23 cellular contexts compared by ENCODE assay signal in the genomic region with DNA sequence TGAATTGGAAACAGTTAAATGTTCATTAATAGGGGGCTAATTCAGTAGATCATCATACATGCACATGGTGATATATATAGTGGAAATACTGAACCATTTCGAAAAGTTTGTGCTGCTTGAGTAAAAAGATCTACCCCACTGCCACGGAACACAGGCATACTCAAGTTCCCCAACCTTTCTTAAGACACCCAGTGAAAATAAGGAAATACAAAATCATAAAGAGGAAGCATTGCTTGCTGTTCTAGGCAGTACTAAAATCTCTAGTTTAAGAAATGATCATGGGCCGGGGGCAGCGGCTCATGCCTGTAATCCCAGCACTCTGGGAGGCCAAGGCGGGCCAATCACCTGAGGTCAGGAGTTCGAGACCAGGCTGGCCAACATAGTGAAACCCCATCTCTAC. TPM values are rescaled to one million over a fixed set of nuclear protein-coding genes. Genes with fewer than 3 reads are reported as not detected.
A peak's percentile ranks its signal among the peaks of the same experiment; 100 is the strongest.
DNase-seq lines count a peak whose midpoint lies in the region; ATAC-seq and TF ChIP-seq lines count a peak whose summit lies in the region.
"Had no signal": no experiment of that assay in that cellular context is flagged by ENCODE, and none has a peak within 500 bp of the region (broad histone marks: within the 10 kb centered on the region; RNA-seq: fewer than 3 reads in every experiment).

No MANE protein-coding gene starts in this region.

- DNase-seq in Kasumi-1 (lab: John Stamatoyannopoulos, UW), result peak; percentile 7 to 14
- DNase-seq in NOMO-1 treated with dmso at 0.1 percent for 144 hours (lab: John Stamatoyannopoulos, UW; ENCODE audit: unreplicated experiment), result peak; percentile 87
- no peak for DNase-seq in activated B cell treated with CpG ODN at 0.5 μM for 24 hours
- no peak for DNase-seq in stimulated activated naive B cell treated with anti-CD40 and anti-IgM and Interleukin-4, amounts not matched to agents 10 μg/mL and 1 μg/mL and 100 μg/mL, for 72 hours
- DNase-seq in stimulated activated naive CD8-positive, alpha-beta T cell treated with anti-CD3 and anti-CD28 coated beads, Interleukin-15, amount 100 ng/mL, for 72 hours, result no peak
- DNase-seq: activated CD4-positive, alpha-beta T cell treated with anti-CD3 and anti-CD28 coated beads, Interleukin-2, amount 50 U/mL, for 4 hours; activated naive CD4-positive, alpha-beta T cell treated with anti-CD3 and anti-CD28 coated beads, Interleukin-2, amount 10 ng/mL, durations not matched to agents 7 days and 5 days; CD8-positive, alpha-beta memory T cell; cerebellar nuclear complex; dorsolateral prefrontal cortex; GOT3; HFFc6; NCI-H1105; NCI-H1930; NCI-H526 treated with DMSO at 0.1 percent for 48 hours; ovary; stimulated activated CD4-positive, alpha-beta T cell treated with anti-CD3 and anti-CD28 coated beads, Interleukin-2, amount 100 ng/mL, for 24 hours; T1000 had no signal

- POLR2A ChIA-PET in activated B cell treated with CpG ODN at 0.5 μM for 24 hours (lab: Charles Lee), result no interaction called here

- intact Hi-C loops in activated B cell treated with CpG ODN at 0.5 μM for 24 hours (cut with micrococcal nuclease), result no loop called here

- ATAC-seq in activated B cell treated with CpG ODN at 0.5 μM for 24 hours (ENCODE audit: low read depth) (peak; percentile 62), GM19035 (IDR thresholded peaks at IDR 0.05; ENCODE audit: unreplicated experiment) (no peak)
- peak; percentile 64 for ATAC-seq in stimulated activated naive B cell treated with anti-CD40 and anti-IgM and Interleukin-4, amounts not matched to agents 10 μg/mL and 1 μg/mL and 100 μg/mL, for 72 hours (replicated peaks)
- ATAC-seq in activated T-helper 17 cell treated with anti-CD3 and anti-CD28 coated beads, Interleukin-2, amount 50 U/mL, for 72 hours (replicated peaks), result no peak
- ATAC-seq in stimulated activated naive CD8-positive, alpha-beta T cell treated with anti-CD3 and anti-CD28 coated beads, Interleukin-15, amount 100 ng/mL, for 72 hours, result no peak
- ATAC-seq: gastroesophageal sphincter had no signal

- peak overlapping the region; percentile 15 for H3K4me3 Mint-ChIP-seq in activated B cell treated with CpG ODN at 0.5 μM for 24 hours
- H3K4me3 Mint-ChIP-seq in stimulated activated naive B cell treated with anti-CD40 and anti-IgM and Interleukin-4, amounts not matched to agents 10 μg/mL and 1 μg/mL and 100 μg/mL, for 72 hours, result peak overlapping the region; percentile 60 to 77
- H3K4me3 Mint-ChIP-seq in activated T-helper 17 cell treated with anti-CD3 and anti-CD28 coated beads, Interleukin-2, amount 50 U/mL, for 72 hours, result no peak overlapping the region
- no peak overlapping the region for H3K4me3 Mint-ChIP-seq in stimulated activated naive CD8-positive, alpha-beta T cell treated with anti-CD3 and anti-CD28 coated beads, Interleukin-15, amount 100 ng/mL, for 72 hours
- H3K4me3 Mint-ChIP-seq: activated naive CD4-positive, alpha-beta T cell treated with anti-CD3 and anti-CD28 coated beads, Interleukin-2, amount 10 ng/mL, durations not matched to agents 7 days and 5 days; brain; CD8-positive, alpha-beta memory T cell; HFFc6; nephron had no signal

- H3K27ac Mint-ChIP-seq in activated B cell treated with CpG ODN at 0.5 μM for 24 hours, result no peak overlapping the region
- peak overlapping the region; percentile 80 for H3K27ac Mint-ChIP-seq in stimulated activated naive B cell treated with anti-CD40 and anti-IgM and Interleukin-4, amounts not matched to agents 10 μg/mL and 1 μg/mL and 100 μg/mL, for 72 hours
- no peak overlapping the region for H3K27ac Mint-ChIP-seq in activated T-helper 17 cell treated with anti-CD3 and anti-CD28 coated beads, Interleukin-2, amount 50 U/mL, for 72 hours
- H3K27ac Mint-ChIP-seq in stimulated activated naive CD8-positive, alpha-beta T cell treated with anti-CD3 and anti-CD28 coated beads, Interleukin-15, amount 100 ng/mL, for 72 hours, result no peak overlapping the region
- H3K27ac Mint-ChIP-seq: activated naive CD4-positive, alpha-beta T cell treated with anti-CD3 and anti-CD28 coated beads, Interleukin-2, amount 10 ng/mL, durations not matched to agents 7 days and 5 days; brain; CD8-positive, alpha-beta memory T cell; HFFc6; nephron had no signal

- no peak for TF ChIP-seq CTCF in activated B cell treated with CpG ODN at 0.5 μM for 24 hours (IDR thresholded peaks at IDR 0.05)

- peaks cover 14% of the 10 kb centered on the region for H3K27me3 Mint-ChIP-seq in activated B cell treated with CpG ODN at 0.5 μM for 24 hours
- peaks cover 9 to 12% of the 10 kb centered on the region in 2 donors for H3K27me3 Mint-ChIP-seq in stimulated activated naive B cell treated with anti-CD40 and anti-IgM and Interleukin-4, amounts not matched to agents 10 μg/mL and 1 μg/mL and 100 μg/mL, for 72 hours
- H3K27me3 Mint-ChIP-seq in activated T-helper 17 cell treated with anti-CD3 and anti-CD28 coated beads, Interleukin-2, amount 50 U/mL, for 72 hours, result peaks cover 37% of the 10 kb centered on the region
- H3K27me3 Mint-ChIP-seq in stimulated activated naive CD8-positive, alpha-beta T cell treated with anti-CD3 and anti-CD28 coated beads, Interleukin-15, amount 100 ng/mL, for 72 hours, result peaks cover 72% of the 10 kb centered on the region

- CTCF ChIA-PET in activated B cell treated with CpG ODN at 0.5 μM for 24 hours (lab: Charles Lee), result no interaction called here

- peaks cover 24% of the 10 kb centered on the region for H3K4me1 Mint-ChIP-seq in activated B cell treated with CpG ODN at 0.5 μM for 24 hours
- peaks cover 34 to 61% of the 10 kb centered on the region in 2 donors for H3K4me1 Mint-ChIP-seq in stimulated activated naive B cell treated with anti-CD40 and anti-IgM and Interleukin-4, amounts not matched to agents 10 μg/mL and 1 μg/mL and 100 μg/mL, for 72 hours
- no peaks in the 10 kb centered on the region for H3K4me1 Mint-ChIP-seq in activated T-helper 17 cell treated with anti-CD3 and anti-CD28 coated beads, Interleukin-2, amount 50 U/mL, for 72 hours
- H3K4me1 Mint-ChIP-seq in stimulated activated naive CD8-positive, alpha-beta T cell treated with anti-CD3 and anti-CD28 coated beads, Interleukin-15, amount 100 ng/mL, for 72 hours, result no peaks in the 10 kb centered on the region
- H3K4me1 Mint-ChIP-seq: activated naive CD4-positive, alpha-beta T cell treated with anti-CD3 and anti-CD28 coated beads, Interleukin-2, amount 10 ng/mL, durations not matched to agents 7 days and 5 days; brain; CD8-positive, alpha-beta memory T cell had no signal

- H3K36me3 Mint-ChIP-seq in activated B cell treated with CpG ODN at 0.5 μM for 24 hours (ENCODE audit: low read depth), result no peaks in the 10 kb centered on the region
- H3K36me3 Mint-ChIP-seq in stimulated activated naive B cell treated with anti-CD40 and anti-IgM and Interleukin-4, amounts not matched to agents 10 μg/mL and 1 μg/mL and 100 μg/mL, for 72 hours, result peaks cover 0 to 2% of the 10 kb centered on the region in 2 donors
- H3K36me3 Mint-ChIP-seq in activated T-helper 17 cell treated with anti-CD3 and anti-CD28 coated beads, Interleukin-2, amount 50 U/mL, for 72 hours (ENCODE audit: low read depth), result no peaks in the 10 kb centered on the region
- H3K36me3 Mint-ChIP-seq: activated naive CD4-positive, alpha-beta T cell treated with anti-CD3 and anti-CD28 coated beads, Interleukin-2, amount 10 ng/mL, durations not matched to agents 7 days and 5 days; brain; CD8-positive, alpha-beta memory T cell had no signal

- H3K9me3 Mint-ChIP-seq in activated B cell treated with CpG ODN at 0.5 μM for 24 hours, result no peaks in the 10 kb centered on the region
- H3K9me3 Mint-ChIP-seq in stimulated activated naive B cell treated with anti-CD40 and anti-IgM and Interleukin-4, amounts not matched to agents 10 μg/mL and 1 μg/mL and 100 μg/mL, for 72 hours, result no peaks in the 10 kb centered on the region
- no peaks in the 10 kb centered on the region for H3K9me3 Mint-ChIP-seq in activated T-helper 17 cell treated with anti-CD3 and anti-CD28 coated beads, Interleukin-2, amount 50 U/mL, for 72 hours
- H3K9me3 Mint-ChIP-seq in stimulated activated naive CD8-positive, alpha-beta T cell treated with anti-CD3 and anti-CD28 coated beads, Interleukin-15, amount 100 ng/mL, for 72 hours, result no peaks in the 10 kb centered on the region
- H3K9me3 Mint-ChIP-seq: activated naive CD4-positive, alpha-beta T cell treated with anti-CD3 and anti-CD28 coated beads, Interleukin-2, amount 10 ng/mL, durations not matched to agents 7 days and 5 days; brain; CD8-positive, alpha-beta memory T cell; HFFc6; nephron had no signal

RNA-seq across cellular contexts. Expression of a gene that starts 37.6 kb away (rescaled TPM):
- total RNA-seq in activated B cell treated with CpG ODN at 0.5 μM for 24 hours, result not detected in 2 replicates
- under 1 TPM in 1 of 2 donors, not detected in 1; 0.08 TPM for total RNA-seq in activated T-helper 17 cell treated with anti-CD3 and anti-CD28 coated beads, Interleukin-2, amount 50 U/mL, for 72 hours

Comparison
In these comparisons a context has a peak if more than half of its experiments do, and no peak if none do; other contexts are left out.
1. DNase-seq: peak in Kasumi-1 (2 of 2) and NOMO-1 treated with dmso at 0.1 percent for 144 hours (single experiment); none in activated B cell treated with CpG ODN at 0.5 μM for 24 hours (single experiment), stimulated activated naive B cell treated with anti-CD40 and anti-IgM and Interleukin-4, amounts not matched to agents 10 μg/mL and 1 μg/mL and 100 μg/mL, for 72 hours (single experiment) and stimulated activated naive CD8-positive, alpha-beta T cell treated with anti-CD3 and anti-CD28 coated beads, Interleukin-15, amount 100 ng/mL, for 72 hours (0 of 2).
2. ATAC-seq: peak in activated B cell treated with CpG ODN at 0.5 μM for 24 hours (single experiment) and stimulated activated naive B cell treated with anti-CD40 and anti-IgM and Interleukin-4, amounts not matched to agents 10 μg/mL and 1 μg/mL and 100 μg/mL, for 72 hours (2 of 2); none in activated T-helper 17 cell treated with anti-CD3 and anti-CD28 coated beads, Interleukin-2, amount 50 U/mL, for 72 hours (single experiment), stimulated activated naive CD8-positive, alpha-beta T cell treated with anti-CD3 and anti-CD28 coated beads, Interleukin-15, amount 100 ng/mL, for 72 hours (single experiment) and GM19035 (single experiment).
3. H3K4me3 Mint-ChIP-seq: peak in activated B cell treated with CpG ODN at 0.5 μM for 24 hours (single experiment) and stimulated activated naive B cell treated with anti-CD40 and anti-IgM and Interleukin-4, amounts not matched to agents 10 μg/mL and 1 μg/mL and 100 μg/mL, for 72 hours (2 of 2); none in activated T-helper 17 cell treated with anti-CD3 and anti-CD28 coated beads, Interleukin-2, amount 50 U/mL, for 72 hours (single experiment) and stimulated activated naive CD8-positive, alpha-beta T cell treated with anti-CD3 and anti-CD28 coated beads, Interleukin-15, amount 100 ng/mL, for 72 hours (0 of 2).